ENCODE assay signal across 4 cellular contexts in the genomic region with DNA sequence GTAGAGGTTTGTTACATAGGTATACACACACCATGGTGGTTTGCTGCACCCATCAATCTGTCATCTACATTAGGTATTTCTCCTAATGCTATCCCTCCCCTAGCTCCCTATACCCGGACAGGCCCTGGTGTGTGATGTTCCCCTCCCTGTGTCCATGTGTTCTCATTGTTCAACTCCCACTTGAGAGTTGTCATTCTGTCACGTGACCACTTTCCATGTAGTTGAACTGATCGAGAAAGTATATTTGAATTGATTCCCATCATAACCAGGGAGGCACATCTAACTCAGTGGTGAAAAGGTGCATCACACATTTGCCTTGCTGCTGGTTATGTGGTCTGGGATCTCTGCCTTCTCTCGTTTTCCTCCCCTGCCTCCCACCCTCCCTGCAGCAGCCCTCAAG.
TF ChIP-seq lines count a peak whose summit lies in the region.

No MANE protein-coding gene starts in this region.

TF ChIP-seq in A549, 52 proteins besides CTCF, POLR2A, EP300 and RAD21:
- TF ChIP-seq USF2 (IDR thresholded peaks at IDR 0.05), result 0 out of 2 replicates have a peak, but pooled peaks have one; percentile 38

TF ChIP-seq in GM12878, 131 proteins besides CTCF, POLR2A, EP300 and RAD21:
- peak; percentile 33; the same call in 1 of the 2 replicates for TF ChIP-seq RAD51 (IDR thresholded peaks at IDR 0.05)

TF ChIP-seq in K562, 482 proteins besides CTCF, POLR2A, EP300 and RAD21:
- TF ChIP-seq RAD51 (IDR thresholded peaks at IDR 0.05; ENCODE audit: borderline replicate concordance, low read depth) (peak; percentile 22; the same call in 1 of the 2 replicates), TFE3 (CRISPR knock-in tag; IDR thresholded peaks at IDR 0.05) (peak; percentile 72)

TF ChIP-seq in HepG2, 621 proteins besides CTCF, POLR2A, EP300 and RAD21:
- TF ChIP-seq RAD51 (IDR thresholded peaks at IDR 0.05; ENCODE audit: borderline replicate concordance), result peak; percentile 87
